8 cellular contexts compared by ENCODE assay signal in genomic region chr6:53811082-53811481, GRCh38. TPM values are rescaled to one million over a fixed set of nuclear protein-coding genes. Genes with fewer than 3 reads are reported as not detected.
DNase-seq lines count a peak whose midpoint lies in the region; ATAC-seq, FAIRE-seq and TF ChIP-seq lines count a peak whose summit lies in the region.

No MANE protein-coding gene starts in this region.

- ATAC-seq in GM19452 (IDR thresholded peaks at IDR 0.05; ENCODE audit: unreplicated experiment), result peak; percentile 96
- peak; percentile 92 for ATAC-seq in HG03439 (IDR thresholded peaks at IDR 0.05; ENCODE audit: unreplicated experiment)
- ATAC-seq in pancreas, result peak; percentile 91 to 97 (median 96)

- in situ Hi-C loops in Caki2 (cut with HindIII; ENCODE audit: low pct_unique_long_range_greater_than_20kb, low sequenced_read_pairs), result no loop called here

- intact Hi-C loops in adrenal gland (cut with DNase I), result no loop called here
- intact Hi-C loops in pancreas (cut with DNase I), result loop anchor here in 1 of 3 donors (10.0 kb wide), 1 partner anchor 114 kb away; no protein-coding TSS in a partner anchor

- DNase-seq in Caki2 (ENCODE audit: low read depth) (peak; percentile 54), adrenal gland (peak in 4 of 7 donors; percentile 8 to 60 (median 23)), pancreas (peak; percentile 58 to 68 (median 65)), pons (ENCODE audit: low spot score) (no peak), NCI-H2227 treated with DMSO at 0.1 percent for 48 hours (lab: John Stamatoyannopoulos, UW) (no peak)
- DNase-seq in effector memory CD4-positive, alpha-beta T cell, result no peak

- 46 to 68% (median 58%) methylated on average over 4 of the region's 4 CpGs for WGBS in adrenal gland, 4 donors
- WGBS in pancreas, 2 donors, result 30 to 31% methylated on average over 4 of the region's 4 CpGs

- H3K36me3 ChIP-seq in adrenal gland (replicated peaks in 1 of 2), result no peaks in the 10 kb centered on the region
- H3K36me3 ChIP-seq in pancreas, result no peaks in the 10 kb centered on the region
- H3K36me3 ChIP-seq in effector memory CD4-positive, alpha-beta T cell (ENCODE audit: control insufficient read depth, insufficient read depth, low read length), result no peaks in the 10 kb centered on the region

- no peak for FAIRE-seq in pancreas (lab: Jason Lieb, UNC)

- no peaks in the 10 kb centered on the region for H3K9me3 ChIP-seq in adrenal gland (replicated peaks in 1 of 3)
- H3K9me3 ChIP-seq in pancreas, result no peaks in the 10 kb centered on the region
- no peaks in the 10 kb centered on the region for H3K9me3 ChIP-seq in effector memory CD4-positive, alpha-beta T cell (ENCODE audit: control insufficient read depth, low read length)

- H3K4me3 ChIP-seq in adrenal gland (no peak overlapping the region), pancreas (no peak overlapping the region)
- H3K4me3 ChIP-seq in effector memory CD4-positive, alpha-beta T cell (ENCODE audit: insufficient read depth, low read depth, low read length, poor library complexity, severe bottlenecking), result no peak overlapping the region

- TF ChIP-seq POLR2A in adrenal gland (IDR thresholded peaks at IDR 0.05), result no peak

- H3K4me1 ChIP-seq in adrenal gland (replicated peaks in 1 of 2) (peaks cover 0 to 6% of the 10 kb centered on the region in 2 donors), pancreas (peaks cover 0 to 10% (median 8%) of the 10 kb centered on the region in 3 donors)
- no peaks in the 10 kb centered on the region for H3K4me1 ChIP-seq in effector memory CD4-positive, alpha-beta T cell (ENCODE audit: control insufficient read depth, insufficient read depth, low read length, poor library complexity, severe bottlenecking)

- H3K27ac ChIP-seq in adrenal gland (no peak overlapping the region), pancreas (peak overlapping the region in 2 of 4 donors; percentile 24 to 57)
- H3K27ac ChIP-seq in effector memory CD4-positive, alpha-beta T cell (ENCODE audit: insufficient read depth, low read length, poor library complexity, severe bottlenecking), result no peak overlapping the region

- H3K27me3 ChIP-seq in adrenal gland (no peaks in the 10 kb centered on the region), pancreas (no peaks in the 10 kb centered on the region)
- no peaks in the 10 kb centered on the region for H3K27me3 ChIP-seq in effector memory CD4-positive, alpha-beta T cell (replicated peaks; ENCODE audit: control insufficient read depth, insufficient read depth, low read length, poor library complexity, severe bottlenecking)

- TF ChIP-seq CTCF in adrenal gland (IDR thresholded peaks at IDR 0.05) (no peak), pancreas (IDR thresholded peaks at IDR 0.05) (no peak)

RNA-seq across cellular contexts. Expression of gene LRRC1, which starts 16.3 kb away (rescaled TPM):
- 4.9 and 10.3 TPM in 2 replicates for total RNA-seq in Caki2 (2014; rRNA removed; shearing (Covaris generic); ENCODE audit: low replicate concordance)
- 1 to 10 TPM; 2.1 to 7.8 (median 4.0) TPM for total RNA-seq in adrenal gland
- polyA plus RNA-seq in adrenal gland, result 1 to 10 TPM; 3.3 to 5.6 (median 4.7) TPM
- total RNA-seq in pancreas, result 10 to 100 TPM in 1 of 6 donors, 1 to 10 TPM in 5; 5.2 to 11.6 (median 7.6) TPM
- 10 to 100 TPM in 1 of 2 donors, 1 to 10 TPM in 1; 7.2 to 10.2 TPM for polyA plus RNA-seq in pancreas

Comparison
In these comparisons a context has a peak if more than half of its experiments do, and no peak if none do; other contexts are left out.
1. DNase-seq: peak in Caki2 (single experiment), adrenal gland (4 of 7) and pancreas (6 of 6); none in pons (single experiment), NCI-H2227 treated with DMSO at 0.1 percent for 48 hours (single experiment) and effector memory CD4-positive, alpha-beta T cell (0 of 3).
2. Peak in every context shown above with its lines, with median percentiles within 50 percentile points of each other: ATAC-seq.